ENCODE assay signal across 1 cellular context in genomic region chr16:48620445-48620844, GRCh38.
TF ChIP-seq lines count a peak whose summit lies in the region.

No MANE protein-coding gene starts in this region.

TF ChIP-seq in K562, 482 proteins besides CTCF, POLR2A, EP300 and RAD21:
- TF ChIP-seq DLX4 (CRISPR knock-in tag; IDR thresholded peaks at IDR 0.05): no peak
- no peak for TF ChIP-seq ELF4 (CRISPR knock-in tag; IDR thresholded peaks at IDR 0.05)
- TF ChIP-seq ZSCAN29 (IDR thresholded peaks at IDR 0.05): no peak
- TF ChIP-seq NUFIP1 (IDR thresholded peaks at IDR 0.05; ENCODE audit: partially characterized antibody): no peak
- no peak for TF ChIP-seq ARID1B (IDR thresholded peaks at IDR 0.05)
- no peak for TF ChIP-seq NFE2L1 (tag; IDR thresholded peaks at IDR 0.05; ENCODE audit: borderline replicate concordance, low read depth)
- no peak for TF ChIP-seq SMARCA4 (IDR thresholded peaks at IDR 0.05)
- TF ChIP-seq FOXM1 (IDR thresholded peaks at IDR 0.05; ENCODE audit: low read depth): no peak
- TF ChIP-seq FOXM1 (CRISPR knock-in tag; IDR thresholded peaks at IDR 0.05; ENCODE audit: low read depth): no peak
- TF ChIP-seq ATF2 (CRISPR knock-in tag; IDR thresholded peaks at IDR 0.05): no peak
- no peak for TF ChIP-seq ZNF224 (CRISPR knock-in tag; IDR thresholded peaks at IDR 0.05)
- no peak for TF ChIP-seq PML (IDR thresholded peaks at IDR 0.05; ENCODE audit: low read length)
- no peak for TF ChIP-seq ELF2 (CRISPR knock-in tag; IDR thresholded peaks at IDR 0.05)
- TF ChIP-seq NR2F6 (CRISPR knock-in tag; IDR thresholded peaks at IDR 0.05): no peak
- 0 out of 2 replicates have a peak, but pooled peaks have one; percentile 49 for TF ChIP-seq ADNP (tag; IDR thresholded peaks at IDR 0.05)
- no peak for TF ChIP-seq GATAD2B (IDR thresholded peaks at IDR 0.05; ENCODE audit: borderline replicate concordance)
- no peak for TF ChIP-seq DIDO1 (tag; IDR thresholded peaks at IDR 0.05; ENCODE audit: low read depth)
- TF ChIP-seq NCOA1 (IDR thresholded peaks at IDR 0.05; ENCODE audit: low read depth): no peak
- TF ChIP-seq CREM (IDR thresholded peaks at IDR 0.05; ENCODE audit: low read depth): no peak
- no peak for TF ChIP-seq SNIP1 (IDR thresholded peaks at IDR 0.05; ENCODE audit: low read depth)
- TF ChIP-seq NFIX (CRISPR knock-in tag; IDR thresholded peaks at IDR 0.05; ENCODE audit: low read depth): no peak
- TF ChIP-seq CTCFL (IDR thresholded peaks at IDR 0.05; ENCODE audit: borderline replicate concordance, insufficient read depth, low read depth, low read length, poor library complexity, severe bottlenecking): no peak
- no peak for TF ChIP-seq FOXK2 (conservative IDR thresholded peaks at IDR 0.05 in 1 of 2, IDR thresholded peaks at IDR 0.05 in 1 of 2; ENCODE audit: low read depth in 2 of 2)
- TF ChIP-seq NR2C2 (CRISPR knock-in tag; IDR thresholded peaks at IDR 0.05): no peak
- TF ChIP-seq NR2C2 (tag; IDR thresholded peaks at IDR 0.05): no peak
- peak in 1 of 2 experiments; percentile 37; a peak in 1 of 4 replicates for TF ChIP-seq RCOR1 (IDR thresholded peaks at IDR 0.05; ENCODE audit: borderline replicate concordance in 1 of 2, low read depth in 2 of 2, low read length in 2 of 2)
- TF ChIP-seq YY1 (IDR thresholded peaks at IDR 0.05; ENCODE audit: borderline replicate concordance in 1 of 3, control insufficient read depth in 1 of 3, extremely low read depth in 1 of 3, insufficient read depth in 3 of 3, insufficient read length in 1 of 3, insufficient replicate concordance in 2 of 3, low read depth in 1 of 3, low read length in 2 of 3): no peak
- TF ChIP-seq ZEB2 (IDR thresholded peaks at IDR 0.05): no peak
- no peak for TF ChIP-seq PREB (CRISPR knock-in tag; IDR thresholded peaks at IDR 0.05)
- TF ChIP-seq RBM25 (IDR thresholded peaks at IDR 0.05; ENCODE audit: low read depth, low read length, severe bottlenecking): peak; percentile 70
- no peak for TF ChIP-seq AFF4 (CRISPR knock-in tag; IDR thresholded peaks at IDR 0.05)
- TF ChIP-seq FOSL1 (tag; conservative IDR thresholded peaks at IDR 0.05): no peak
- no peak for TF ChIP-seq SMC3 (conservative IDR thresholded peaks at IDR 0.05; ENCODE audit: insufficient read depth, low read depth, low read length)
- TF ChIP-seq BCOR (IDR thresholded peaks at IDR 0.05): peak; percentile 83
- TF ChIP-seq KDM1A (IDR thresholded peaks at IDR 0.05): peak in 1 of 2 experiments; percentile 52; a peak in 1 of 4 replicates
- no peak for TF ChIP-seq ESRRB (CRISPR knock-in tag; IDR thresholded peaks at IDR 0.05; ENCODE audit: borderline replicate concordance)
- no peak for TF ChIP-seq TFAP4 (CRISPR knock-in tag; IDR thresholded peaks at IDR 0.05; ENCODE audit: borderline replicate concordance)
- no peak for TF ChIP-seq ZNF639 (CRISPR knock-in tag; conservative IDR thresholded peaks at IDR 0.05 in 1 of 2, IDR thresholded peaks at IDR 0.05 in 1 of 2)
